8 cellular contexts compared by ENCODE assay signal in the genomic region with DNA sequence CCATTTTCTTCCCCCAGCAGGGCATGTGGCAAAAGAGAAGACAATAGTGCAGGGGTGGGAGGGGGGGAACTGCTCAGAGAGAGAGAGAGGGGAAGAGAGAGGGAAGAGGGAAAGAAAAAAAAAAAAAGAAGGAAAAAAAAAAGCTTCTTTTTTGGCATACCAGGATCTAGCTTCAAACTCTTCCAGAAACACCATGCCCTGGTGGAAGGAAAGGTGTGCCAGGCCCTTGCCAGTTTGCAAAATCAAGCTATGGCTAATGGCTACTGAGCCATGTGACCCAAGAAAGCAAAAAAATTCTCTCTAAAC. TPM values are rescaled to one million over a fixed set of nuclear protein-coding genes. Genes with fewer than 3 reads are reported as not detected.
DNase-seq lines count a peak whose midpoint lies in the region; ATAC-seq and TF ChIP-seq lines count a peak whose summit lies in the region.

No MANE protein-coding gene starts in this region.

- H3K9me3 ChIP-seq in RWPE2 (ENCODE audit: severe bottlenecking) (no peaks in the 10 kb centered on the region), esophagus muscularis mucosa (no peaks in the 10 kb centered on the region), psoas muscle (no peaks in the 10 kb centered on the region)

- intact Hi-C loops in esophagus muscularis mucosa (cut with DNase I): loop anchor here (2.0 kb wide), 1 partner anchor 21 kb away; no protein-coding TSS in a partner anchor
- intact Hi-C loops in psoas muscle (cut with DNase I): no loop called here

- no peak for TF ChIP-seq CTCF in GM06990 (IDR thresholded peaks at IDR 0.05; ENCODE audit: insufficient read depth, low read length, poor library complexity, severe bottlenecking)
- no peak for TF ChIP-seq CTCF in RWPE2 (IDR thresholded peaks at IDR 0.05; ENCODE audit: poor library complexity, severe bottlenecking)
- TF ChIP-seq CTCF in esophagus muscularis mucosa (IDR thresholded peaks at IDR 0.05): no peak
- TF ChIP-seq CTCF in psoas muscle (IDR thresholded peaks at IDR 0.05): no peak

- H3K4me1 ChIP-seq in RWPE2 (ENCODE audit: insufficient read depth, poor library complexity, severe bottlenecking) (peaks cover 96% of the 10 kb centered on the region), esophagus muscularis mucosa (peaks cover 100% of the 10 kb centered on the region in 4 donors), psoas muscle (peaks cover 93% of the 10 kb centered on the region)

- H3K36me3 ChIP-seq in GM06990 (ENCODE audit: control insufficient read depth, insufficient read depth, low read length): no peaks in the 10 kb centered on the region
- peaks cover 37% of the 10 kb centered on the region for H3K36me3 ChIP-seq in RWPE2 (ENCODE audit: low read depth)
- no peaks in the 10 kb centered on the region for H3K36me3 ChIP-seq in esophagus muscularis mucosa
- no peaks in the 10 kb centered on the region for H3K36me3 ChIP-seq in psoas muscle (ENCODE audit: insufficient read depth in 1 of 2, low read depth in 1 of 2)

- TF ChIP-seq POLR2A in esophagus muscularis mucosa (IDR thresholded peaks at IDR 0.05; ENCODE audit: low read depth): no peak

- ATAC-seq in RWPE2 (ENCODE audit: low read depth) (no peak), psoas muscle (no peak), GM19035 (IDR thresholded peaks at IDR 0.05; ENCODE audit: unreplicated experiment) (no peak)
- no peak for ATAC-seq in activated CD4-positive, CD25-positive, alpha-beta regulatory T cell treated with anti-CD3 and anti-CD28 coated beads, Interleukin-2, amount 50 U/mL, for 24 hours

- DNase-seq in GM06990 (ENCODE audit: extremely low read depth, insufficient read length): no peak
- DNase-seq in RWPE2 (ENCODE audit: low spot score): no peak
- DNase-seq in esophagus muscularis mucosa (ENCODE audit: extremely low spot score): no peak
- no peak for DNase-seq in psoas muscle
- DNase-seq in mucosa of gallbladder (ENCODE audit: low spot score): no peak
- no peak for DNase-seq in NCI-H1694 (lab: John Stamatoyannopoulos, UW)

- H3K27ac ChIP-seq in RWPE2 (ENCODE audit: poor library complexity, severe bottlenecking): peak overlapping the region; percentile 99
- H3K27ac ChIP-seq in esophagus muscularis mucosa (replicated peaks in 1 of 4): peak overlapping the region; percentile 97 to 100 (median 98)
- H3K27ac ChIP-seq in psoas muscle: peak overlapping the region; percentile 97

- no peaks in the 10 kb centered on the region for H3K27me3 ChIP-seq in GM06990 (replicated peaks; ENCODE audit: control insufficient read depth, insufficient read depth, low read length)
- no peaks in the 10 kb centered on the region for H3K27me3 ChIP-seq in RWPE2 (ENCODE audit: insufficient read depth, poor library complexity, severe bottlenecking)
- no peaks in the 10 kb centered on the region for H3K27me3 ChIP-seq in esophagus muscularis mucosa
- H3K27me3 ChIP-seq in psoas muscle (ENCODE audit: insufficient read depth in 3 of 3, low read length in 2 of 3): no peaks in the 10 kb centered on the region

- H3K4me3 ChIP-seq in GM06990 (replicated peaks; ENCODE audit: low read depth, low read length): peak overlapping the region; percentile 73
- H3K4me3 ChIP-seq in RWPE2 (ENCODE audit: severe bottlenecking): no peak overlapping the region
- H3K4me3 ChIP-seq in esophagus muscularis mucosa: peak overlapping the region; percentile 32 to 47 (median 38)
- H3K4me3 ChIP-seq in psoas muscle: peak overlapping the region; percentile 61

- TF ChIP-seq EP300 in esophagus muscularis mucosa (IDR thresholded peaks at IDR 0.05): no peak

RNA-seq across cellular contexts. Expression of gene ZMYND8, which starts 0.3 kb away (rescaled TPM):
- 10 to 100 TPM; 44.6 to 78.6 (median 65.8) TPM for total RNA-seq in esophagus muscularis mucosa
- 10 to 100 TPM; 17.7 to 42.9 (median 22.4) TPM for total RNA-seq in psoas muscle
- polyA plus RNA-seq in psoas muscle: 1 to 10 TPM; 4.7 to 9.5 (median 8.2) TPM
- 55.2 TPM for total RNA-seq in mucosa of gallbladder
